Comparison of ENCODE assay signal across 15 cellular contexts in the genomic region with DNA sequence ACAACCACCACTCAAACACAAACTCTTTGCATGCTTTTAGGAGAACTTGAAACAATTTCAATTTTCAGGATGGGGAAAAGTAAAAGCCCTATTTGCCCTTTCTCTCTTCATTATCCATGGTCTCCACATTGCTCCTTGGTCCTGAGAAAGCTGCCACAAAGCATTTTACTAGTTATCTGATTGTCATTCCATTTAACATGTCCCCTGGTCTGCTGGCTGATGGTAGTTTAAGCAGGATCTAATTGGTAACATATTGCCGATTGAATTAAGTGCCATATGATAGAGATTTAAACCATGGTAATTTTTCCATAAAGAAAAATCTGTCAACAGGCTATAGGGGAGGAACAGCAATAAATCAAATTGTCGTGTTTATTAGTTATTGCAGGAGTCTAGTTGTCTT. TPM values are rescaled to one million over a fixed set of nuclear protein-coding genes. Genes with fewer than 3 reads are reported as not detected.
DNase-seq lines count a peak whose midpoint lies in the region; ATAC-seq and TF ChIP-seq lines count a peak whose summit lies in the region.
"Had no signal": no experiment of that assay in that cellular context is flagged by ENCODE, and none has a peak within 500 bp of the region (broad histone marks: within the 10 kb centered on the region; RNA-seq: fewer than 3 reads in every experiment).

No MANE protein-coding gene starts in this region.

- no peaks in the 10 kb centered on the region for H3K4me1 ChIP-seq in gastroesophageal sphincter
- H3K4me1 ChIP-seq: Caco-2 had no signal

- H3K9me3 ChIP-seq in gastroesophageal sphincter = no peaks in the 10 kb centered on the region
- H3K9me3 ChIP-seq: Caco-2 had no signal

- ATAC-seq in stimulated activated naive B cell treated with anti-CD40 and anti-IgM and Interleukin-4, amounts not matched to agents 10 μg/mL and 1 μg/mL and 100 μg/mL, for 72 hours (replicated peaks) = no peak
- ATAC-seq in gastroesophageal sphincter (no peak), sciatic nerve (no peak)
- ATAC-seq: GM23338 had no signal

- intact Hi-C loops in sciatic nerve (cut with DNase I) = no loop called here

- no peak for TF ChIP-seq POLR2A in gastroesophageal sphincter (IDR thresholded peaks at IDR 0.05)

- peak overlapping the region; percentile 11; the same call in 1 of the 2 replicates for H3K4me3 ChIP-seq in Jurkat, Clone E6-1 (ENCODE audit: low read length)
- H3K4me3 ChIP-seq in gastroesophageal sphincter = no peak overlapping the region
- H3K4me3 ChIP-seq: GM23338 had no signal

- TF ChIP-seq CTCF in gastroesophageal sphincter (IDR thresholded peaks at IDR 0.05) = no peak

- H3K9me3 Mint-ChIP-seq in stimulated activated naive B cell treated with anti-CD40 and anti-IgM and Interleukin-4, amounts not matched to agents 10 μg/mL and 1 μg/mL and 100 μg/mL, for 72 hours = peaks cover 10% of the 10 kb centered on the region in 2 donors

- no peaks in the 10 kb centered on the region for H3K36me3 ChIP-seq in gastroesophageal sphincter

- no peak for TF ChIP-seq EP300 in gastroesophageal sphincter (IDR thresholded peaks at IDR 0.05)

- H3K27me3 Mint-ChIP-seq in stimulated activated naive B cell treated with anti-CD40 and anti-IgM and Interleukin-4, amounts not matched to agents 10 μg/mL and 1 μg/mL and 100 μg/mL, for 72 hours = no peaks in the 10 kb centered on the region

- 77 to 78% methylated on average over 2 of the region's 2 CpGs for WGBS in gastroesophageal sphincter (ENCODE audit: low coverage in 1 of 2), 2 donors

- DNase-seq in NCI-H524 (lab: John Stamatoyannopoulos, UW) (peak; percentile 14 to 57), NCI-H524 treated with DMSO at 0.1 percent for 48 hours (lab: John Stamatoyannopoulos, UW) (no peak), SK-N-DZ (ENCODE audit: low spot score) (peak; percentile 88), retina (no peak), sciatic nerve (ENCODE audit: low spot score) (no peak)
- no peak for DNase-seq in Jurkat, Clone E6-1 (ENCODE audit: low read depth, low spot score)
- DNase-seq in stimulated activated naive B cell treated with anti-CD40 and anti-IgM and Interleukin-4, amounts not matched to agents 10 μg/mL and 1 μg/mL and 100 μg/mL, for 72 hours = no peak
- DNase-seq: 8988T, Caco-2, DMS53, NCI-H1048, NCI-H526 had no signal

- peak overlapping the region; percentile 68 for H3K27ac Mint-ChIP-seq in stimulated activated naive B cell treated with anti-CD40 and anti-IgM and Interleukin-4, amounts not matched to agents 10 μg/mL and 1 μg/mL and 100 μg/mL, for 72 hours
- H3K27ac Mint-ChIP-seq: GM23338 had no signal

- no peaks in the 10 kb centered on the region for H3K27me3 ChIP-seq in gastroesophageal sphincter

- H3K4me3 Mint-ChIP-seq in stimulated activated naive B cell treated with anti-CD40 and anti-IgM and Interleukin-4, amounts not matched to agents 10 μg/mL and 1 μg/mL and 100 μg/mL, for 72 hours = peak overlapping the region; percentile 90 to 97
- H3K4me3 Mint-ChIP-seq: CD14-positive monocyte, GM23338 had no signal

- no peak overlapping the region for H3K27ac ChIP-seq in gastroesophageal sphincter

- H3K36me3 Mint-ChIP-seq in stimulated activated naive B cell treated with anti-CD40 and anti-IgM and Interleukin-4, amounts not matched to agents 10 μg/mL and 1 μg/mL and 100 μg/mL, for 72 hours = peaks cover 20 to 49% of the 10 kb centered on the region in 2 donors
- H3K36me3 Mint-ChIP-seq: CD14-positive monocyte had no signal

- peaks cover 42 to 58% of the 10 kb centered on the region in 2 donors for H3K4me1 Mint-ChIP-seq in stimulated activated naive B cell treated with anti-CD40 and anti-IgM and Interleukin-4, amounts not matched to agents 10 μg/mL and 1 μg/mL and 100 μg/mL, for 72 hours
- H3K4me1 Mint-ChIP-seq: GM23338 had no signal

RNA-seq across cellular contexts. Expression of gene AFF3, which starts 3.3 kb away (rescaled TPM):
- 11.4 TPM for polyA plus RNA-seq in Jurkat, Clone E6-1 (2012; ENCODE audit: insufficient read depth, insufficient read length)
- 2.3 and 2.9 TPM in 2 replicates for polyA plus RNA-seq in SK-N-DZ (2014; cell fraction: cytosol; rRNA removed)
- polyA plus RNA-seq in SK-N-DZ (2014; cell fraction: nucleus; rRNA removed) = 2.2 and 6.4 TPM in 2 replicates
- total RNA-seq in gastroesophageal sphincter (10 to 100 TPM; 15.4 to 74.8 (median 37.7) TPM), sciatic nerve (14.2 TPM)

Comparison
In these comparisons a context has a peak if more than half of its experiments do, and no peak if none do; other contexts are left out.
1. DNase-seq: peak in NCI-H524 (2 of 2) and SK-N-DZ (single experiment); none in NCI-H524 treated with DMSO at 0.1 percent for 48 hours (single experiment), Jurkat, Clone E6-1 (single experiment), stimulated activated naive B cell treated with anti-CD40 and anti-IgM and Interleukin-4, amounts not matched to agents 10 μg/mL and 1 μg/mL and 100 μg/mL, for 72 hours (single experiment), retina (single experiment) and sciatic nerve (single experiment).